ENCODE assay signal across 9 cellular contexts in genomic region chr4:150385606-150386005, GRCh38.
DNase-seq lines count a peak whose midpoint lies in the region; ATAC-seq and TF ChIP-seq lines count a peak whose summit lies in the region.
"Had no signal": no experiment of that assay in that cellular context is flagged by ENCODE, and none has a peak within 500 bp of the region (broad histone marks: within the 10 kb centered on the region; RNA-seq: fewer than 3 reads in every experiment).

No MANE protein-coding gene starts in this region.

- POLR2A ChIA-PET in RWPE1 (lab: Yijun Ruan, JAX; ENCODE audit: low non-redundant PET): interaction anchor here (0.7 kb wide), 1 partner anchor 13 kb away, joined by 3 read pairs; no protein-coding TSS in a partner anchor

- TF ChIP-seq POLR2A in testis (IDR thresholded peaks at IDR 0.05): no peak

- no peaks in the 10 kb centered on the region for H3K9me3 ChIP-seq in skeletal muscle satellite cell (replicated peaks; ENCODE audit: low read length)
- no peaks in the 10 kb centered on the region for H3K9me3 ChIP-seq in testis

- H3K4me1 ChIP-seq in skeletal muscle satellite cell (ENCODE audit: control insufficient read depth, insufficient read depth, low read length) (peaks cover 21% of the 10 kb centered on the region), testis (no peaks in the 10 kb centered on the region)

- DNase-seq in NCI-H1694 treated with DMSO at 0.1 percent for 48 hours (lab: John Stamatoyannopoulos, UW) (peak; percentile 11), NCI-H1694 (lab: John Stamatoyannopoulos, UW) (no peak), RWPE1 (ENCODE audit: low spot score) (peak; percentile 9), fibroblast of villous mesenchyme (ENCODE audit: low read depth) (peak; percentile 95), testis (no peak)
- no peak for DNase-seq in effector CD8-positive, alpha-beta T cell (lab: John Stamatoyannopoulos, UW)
- DNase-seq: AML-193 had no signal

- intact Hi-C loops in testis (cut with DNase I; ENCODE audit: low total_unique reads): no loop called here

- CTCF ChIA-PET in RWPE1 (lab: Yijun Ruan, JAX): interaction anchor here (0.6 kb wide), 1 partner anchor 110 kb away, joined by 4 read pairs; no protein-coding TSS in a partner anchor

- H3K27me3 ChIP-seq in skeletal muscle satellite cell (ENCODE audit: control insufficient read depth, insufficient read depth, low read length): no peaks in the 10 kb centered on the region
- H3K27me3 ChIP-seq in testis: no peaks in the 10 kb centered on the region

- H3K4me2 ChIP-seq in skeletal muscle satellite cell (ENCODE audit: low read length): peak overlapping the region; percentile 22

- no peak overlapping the region for H3K9ac ChIP-seq in skeletal muscle satellite cell (ENCODE audit: low read depth, low read length)

- WGBS in testis, 2 donors: 52 to 63% methylated on average over 2 of the region's 2 CpGs

- no peak overlapping the region for H3K27ac ChIP-seq in RWPE1
- H3K27ac ChIP-seq in testis: no peak overlapping the region

- TF ChIP-seq CTCF in RWPE1 (conservative IDR thresholded peaks at IDR 0.05; ENCODE audit: low read depth): no peak
- no peak for TF ChIP-seq CTCF in fibroblast of villous mesenchyme (IDR thresholded peaks at IDR 0.05; ENCODE audit: insufficient read depth, low read depth, low read length)
- TF ChIP-seq CTCF in testis (IDR thresholded peaks at IDR 0.05): no peak

- H3K4me3 ChIP-seq in fibroblast of villous mesenchyme (ENCODE audit: low read depth, low read length) (no peak overlapping the region), skeletal muscle satellite cell (ENCODE audit: low read length) (no peak overlapping the region), testis (no peak overlapping the region)

- no peak for ATAC-seq in GM18520 (IDR thresholded peaks at IDR 0.05; ENCODE audit: unreplicated experiment)

- H3K36me3 ChIP-seq in skeletal muscle satellite cell (ENCODE audit: insufficient read depth, low read length) (no peaks in the 10 kb centered on the region), testis (ENCODE audit: low read depth, missing control alignments) (no peaks in the 10 kb centered on the region)

Comparison
In these comparisons a context has a peak if more than half of its experiments do, and no peak if none do; other contexts are left out.
1. DNase-seq: peak in NCI-H1694 treated with DMSO at 0.1 percent for 48 hours (single experiment), RWPE1 (single experiment) and fibroblast of villous mesenchyme (single experiment); none in NCI-H1694 (single experiment), effector CD8-positive, alpha-beta T cell (single experiment) and testis (single experiment).